ENCODE assay signal across 7 cellular contexts in the genomic region with DNA sequence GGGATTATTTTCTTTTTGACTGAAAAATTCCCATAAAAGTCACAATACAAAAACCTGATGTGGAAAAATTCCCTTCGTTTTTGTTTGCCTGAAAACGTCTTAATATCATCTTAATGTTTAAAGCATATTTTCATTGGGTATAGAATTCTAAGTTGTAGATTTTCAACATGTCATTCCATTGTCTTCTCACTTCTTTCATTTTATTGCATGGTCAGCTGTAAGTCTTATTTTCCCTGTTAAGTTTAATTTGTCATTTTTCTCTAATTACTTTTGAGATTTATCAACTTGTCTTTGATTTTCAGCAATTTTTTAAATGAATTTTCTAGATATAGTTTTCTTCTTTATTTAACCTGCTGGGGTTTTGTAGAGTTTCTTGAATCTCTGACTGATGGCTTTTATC.
"Had no signal": no experiment of that assay in that cellular context is flagged by ENCODE, and none has a peak within 500 bp of the region (broad histone marks: within the 10 kb centered on the region; RNA-seq: fewer than 3 reads in every experiment).

No MANE protein-coding gene starts in this region.

- H3K27ac Mint-ChIP-seq: IgD-negative memory B cell had no signal

- FAIRE-seq: HTR-8/SVneo had no signal

- H3K27ac ChIP-seq: HL-60, KMS-11 had no signal

- H3K36me3 Mint-ChIP-seq: IgD-negative memory B cell had no signal

- H3K4me3 Mint-ChIP-seq: IgD-negative memory B cell had no signal

- H3K9ac ChIP-seq: KMS-11 had no signal

- DNase-seq: IMR-90, KBM-7, KG1 had no signal

- H3K4me2 ChIP-seq: KMS-11 had no signal

- H3K4me1 Mint-ChIP-seq: IgD-negative memory B cell had no signal
